19 cellular contexts compared by ENCODE assay signal in genomic region chr15:81548350-81549116, GRCh38.
DNase-seq lines count a peak whose midpoint lies in the region; ATAC-seq and TF ChIP-seq lines count a peak whose summit lies in the region.
"Had no signal": no experiment of that assay in that cellular context is flagged by ENCODE, and none has a peak within 500 bp of the region (broad histone marks: within the 10 kb centered on the region; RNA-seq: fewer than 3 reads in every experiment).

No MANE protein-coding gene starts in this region.

- no peaks in the 10 kb centered on the region for H3K79me2 ChIP-seq in SK-N-SH (ENCODE audit: insufficient read depth)

- intact Hi-C loops in lower lobe of right lung (cut with DNase I), result no loop called here

- ATAC-seq in SK-N-SH treated with all-trans-retinoic acid at 6 μM for 48 hours (peak; percentile 22; the same call in 2 of the 3 replicates), lower lobe of right lung (no peak), HG03196 (IDR thresholded peaks at IDR 0.05; ENCODE audit: unreplicated experiment) (no peak)
- ATAC-seq: activated T-cell treated with anti-CD3 and anti-CD28 coated beads, Interleukin-2, amount 50 U/mL, for 4 hours; natural killer cell treated with Interleukin-12 subunit alpha and Interleukin-12 subunit beta and Interleukin-15 and Interleukin-18, amount 100 ng/mL, for 72 hours had no signal

- no peak for DNase-seq in SK-N-SH
- peak; percentile 3 for DNase-seq in SW480 (ENCODE audit: low spot score)
- peak; percentile 12 for DNase-seq in fibroblast of villous mesenchyme (ENCODE audit: low read depth)
- no peak for DNase-seq in lower lobe of right lung
- DNase-seq in SKM-1 treated with dmso at 0.1 percent for 144 hours (lab: John Stamatoyannopoulos, UW; ENCODE audit: unreplicated experiment), result no peak
- no peak for DNase-seq in germinal center (ENCODE audit: low spot score)
- DNase-seq: activated CD4-positive, CD25-positive, alpha-beta regulatory T cell treated with anti-CD3 and anti-CD28 coated beads, Interleukin-2, amount 50 U/mL, for 72 hours; activated T-cell treated with anti-CD3 and anti-CD28 coated beads, Interleukin-2, amount 50 U/mL, for 4 hours; effector memory CD4-positive, alpha-beta T cell; mesenchymal stem cell; NCI-H1417; NCI-H774; PC-9; spleen had no signal

- POLR2A ChIA-PET in SK-N-SH (lab: Yijun Ruan, JAX), result no interaction called here

- whole genome bisulfite sequencing in SK-N-SH (ENCODE audit: low lambda C conversion rate), result 56% methylated on average over 7 of the region's 7 CpGs

- no peaks in the 10 kb centered on the region for H4K20me1 ChIP-seq in SK-N-SH (ENCODE audit: insufficient read depth)

- H3K9me3 ChIP-seq in SK-N-SH, result no peaks in the 10 kb centered on the region
- H3K9me3 ChIP-seq in lower lobe of right lung, result no peaks in the 10 kb centered on the region
- H3K9me3 ChIP-seq: prostate gland, SJSA1, spleen had no signal

- H3K4me1 ChIP-seq in SK-N-SH (ENCODE audit: control insufficient read depth in 1 of 2, insufficient read depth in 2 of 2, low read depth in 1 of 2, low read length in 1 of 2), result no peaks in the 10 kb centered on the region
- no peaks in the 10 kb centered on the region for H3K4me1 ChIP-seq in lower lobe of right lung
- H3K4me1 ChIP-seq: prostate gland, SJSA1, spleen had no signal

- H3K27ac ChIP-seq in SK-N-SH (ENCODE audit: low read depth in 2 of 2, low read length in 1 of 2) (no peak overlapping the region), lower lobe of right lung (no peak overlapping the region)
- H3K27ac ChIP-seq: PC-9, prostate gland, SJSA1, spleen had no signal

- H3K9ac ChIP-seq in SK-N-SH, result no peak overlapping the region

- TF ChIP-seq EP300 in SK-N-SH (IDR thresholded peaks at IDR 0.05; ENCODE audit: borderline replicate concordance in 1 of 2, low read depth in 1 of 2, low read length in 1 of 2), result no peak

- no peak overlapping the region for H3K4me2 ChIP-seq in SK-N-SH
- H3K4me2 ChIP-seq: PC-9 had no signal

- CTCF ChIA-PET in SK-N-SH (lab: Yijun Ruan, JAX), result interaction anchor here (0.7 kb wide), 1 partner anchor 10 kb away, joined by 3 read pairs; no protein-coding TSS in a partner anchor

- H3K27me3 ChIP-seq in SK-N-SH (ENCODE audit: insufficient read depth) (no peaks in the 10 kb centered on the region), lower lobe of right lung (ENCODE audit: low read depth) (no peaks in the 10 kb centered on the region)
- H3K27me3 ChIP-seq: SJSA1 had no signal

- TF ChIP-seq CTCF in SK-N-SH (IDR thresholded peaks at IDR 0.05) (no peak), fibroblast of villous mesenchyme (IDR thresholded peaks at IDR 0.05; ENCODE audit: insufficient read depth, low read depth, low read length) (no peak), lower lobe of right lung (IDR thresholded peaks at IDR 0.05) (no peak)

- TF ChIP-seq RAD21 in SK-N-SH (IDR thresholded peaks at IDR 0.05; ENCODE audit: low read length), result no peak

- H3K36me3 ChIP-seq in SK-N-SH (replicated peaks in 1 of 2; ENCODE audit: control insufficient read depth in 1 of 2, insufficient read depth in 2 of 2, low read length in 1 of 2) (no peaks in the 10 kb centered on the region), lower lobe of right lung (no peaks in the 10 kb centered on the region)
- H3K36me3 ChIP-seq: prostate gland, SJSA1, spleen had no signal

- H3K4me3 ChIP-seq in SK-N-SH (ENCODE audit: low read depth in 2 of 2, low read length in 1 of 2), result no peak overlapping the region
- no peak overlapping the region for H3K4me3 ChIP-seq in fibroblast of villous mesenchyme (ENCODE audit: low read depth, low read length)
- H3K4me3 ChIP-seq in lower lobe of right lung, result no peak overlapping the region
- H3K4me3 ChIP-seq: PC-9, prostate gland, SJSA1, spleen had no signal

- H3K9me2 ChIP-seq in SK-N-SH, result no peaks in the 10 kb centered on the region

- H3F3A ChIP-seq in SK-N-SH (replicated peaks; ENCODE audit: insufficient read depth), result peaks cover 4% of the 10 kb centered on the region

- H2AFZ ChIP-seq in SK-N-SH (ENCODE audit: low read depth), result no peak overlapping the region
- H2AFZ ChIP-seq: PC-9 had no signal

TF ChIP-seq in SK-N-SH treated with all-trans-retinoic acid at 6 μM for 48 hours, 23 proteins besides CTCF, POLR2A, EP300 and RAD21 (continues in another document):
- no peak for TF ChIP-seq CSRNP3 (CRISPR knock-in tag; IDR thresholded peaks at IDR 0.05)
- TF ChIP-seq POU6F1 (CRISPR knock-in tag; IDR thresholded peaks at IDR 0.05; ENCODE audit: borderline replicate concordance, low read depth), result no peak
- TF ChIP-seq ZNF565 (CRISPR knock-in tag; conservative IDR thresholded peaks at IDR 0.05; ENCODE audit: low read depth), result no peak
- no peak for TF ChIP-seq ZFP30 (CRISPR knock-in tag; IDR thresholded peaks at IDR 0.05)
- no peak for TF ChIP-seq PPARA (CRISPR knock-in tag; IDR thresholded peaks at IDR 0.05; ENCODE audit: borderline replicate concordance)

TF ChIP-seq in SK-N-SH, 30 proteins besides CTCF, POLR2A, EP300 and RAD21 (continues in another document):
- TF ChIP-seq MAX (IDR thresholded peaks at IDR 0.05; ENCODE audit: low read depth), result no peak
- TF ChIP-seq USF1 (IDR thresholded peaks at IDR 0.05; ENCODE audit: borderline replicate concordance, low read depth), result no peak
- TF ChIP-seq REST (IDR thresholded peaks at IDR 0.05; ENCODE audit: low read depth, low read length), result no peak
- TF ChIP-seq USF2 (IDR thresholded peaks at IDR 0.05; ENCODE audit: borderline replicate concordance, low read depth, low read length), result no peak
- no peak for TF ChIP-seq ELF1 (IDR thresholded peaks at IDR 0.05)
- TF ChIP-seq IRF3 (IDR thresholded peaks at IDR 0.05; ENCODE audit: low read depth, low read length), result no peak
- no peak for TF ChIP-seq ZBTB33 (IDR thresholded peaks at IDR 0.05; ENCODE audit: borderline replicate concordance, low read depth)

Comparison
In these comparisons a context has a peak if more than half of its experiments do, and no peak if none do; other contexts are left out.
1. DNase-seq: peak in SW480 (single experiment) and fibroblast of villous mesenchyme (single experiment); none in SK-N-SH (single experiment), lower lobe of right lung (single experiment), SKM-1 treated with dmso at 0.1 percent for 144 hours (single experiment) and germinal center (single experiment).